ENCODE assay signal across 8 cellular contexts in genomic region chr17:1110844-1111598, GRCh38.
DNase-seq lines count a peak whose midpoint lies in the region; ATAC-seq, FAIRE-seq and TF ChIP-seq lines count a peak whose summit lies in the region.

No MANE protein-coding gene starts in this region.

- no peak overlapping the region for H3K23ac ChIP-seq in H9 (ENCODE audit: insufficient read length, low read depth, low read length)

- no peak overlapping the region for H4K91ac ChIP-seq in H9 (ENCODE audit: insufficient read length, low read depth, low read length)

- TF ChIP-seq EP300 in esophagus muscularis mucosa (IDR thresholded peaks at IDR 0.05): no peak

- H3K4me3 ChIP-seq in SU-DHL-6 (ENCODE audit: insufficient read depth, low read length, poor library complexity, severe bottlenecking) (no peak overlapping the region), esophagus muscularis mucosa (no peak overlapping the region)

- no peak for ATAC-seq in natural killer cell treated with Interleukin-12 subunit alpha and Interleukin-12 subunit beta and Interleukin-15 and Interleukin-18, amount 100 ng/mL, for 72 hours
- ATAC-seq in GM19351 (IDR thresholded peaks at IDR 0.05; ENCODE audit: unreplicated experiment): no peak

- DNase-seq in AG08396 (ENCODE audit: low spot score) (peak; percentile 74), H9 (peak; percentile 71), esophagus muscularis mucosa (ENCODE audit: extremely low spot score) (no peak), GM12891 (ENCODE audit: insufficient read length, low spot score) (no peak), NCI-H526 treated with DMSO at 0.1 percent for 48 hours (lab: John Stamatoyannopoulos, UW) (no peak)
- no peak for DNase-seq in natural killer cell treated with Interleukin-12 subunit alpha and Interleukin-12 subunit beta and Interleukin-15 and Interleukin-18, amount 100 ng/mL, for 72 hours (ENCODE audit: low spot score)

- H3K27me3 ChIP-seq in H9 (ENCODE audit: insufficient read depth, low read length) (no peaks in the 10 kb centered on the region; the same call in 1 of the 2 replicates), SU-DHL-6 (ENCODE audit: low read length) (no peaks in the 10 kb centered on the region), esophagus muscularis mucosa (peaks cover 0 to 3% (median 0%) of the 10 kb centered on the region in 4 donors)

- TF ChIP-seq CTCF in H9 (conservative IDR thresholded peaks at IDR 0.05) (no peak), SU-DHL-6 (IDR thresholded peaks at IDR 0.05; ENCODE audit: insufficient read depth, low read length, poor library complexity, severe bottlenecking) (no peak), esophagus muscularis mucosa (IDR thresholded peaks at IDR 0.05) (no peak)

- H3K27ac ChIP-seq in H9 (ENCODE audit: insufficient read length, low read depth, low read length): no peak overlapping the region
- H3K27ac ChIP-seq in SU-DHL-6 (ENCODE audit: low read depth, low read length): no peak overlapping the region
- H3K27ac ChIP-seq in esophagus muscularis mucosa (replicated peaks in 1 of 4): peak overlapping the region; percentile 91 to 95 (median 94)

- peaks cover 4% of the 10 kb centered on the region for H3K23me2 ChIP-seq in H9 (ENCODE audit: insufficient read length, low read depth, low read length, poor library complexity, severe bottlenecking)

- H3K9me3 ChIP-seq in H9 (ENCODE audit: control insufficient read depth, low read depth, low read length): no peaks in the 10 kb centered on the region
- no peaks in the 10 kb centered on the region for H3K9me3 ChIP-seq in SU-DHL-6 (ENCODE audit: insufficient read depth, low read length)
- no peaks in the 10 kb centered on the region for H3K9me3 ChIP-seq in esophagus muscularis mucosa

- H3K4me2 ChIP-seq in H9 (ENCODE audit: insufficient read depth, insufficient read length, low read length): no peak overlapping the region
- H3K4me2 ChIP-seq in SU-DHL-6 (ENCODE audit: low read depth, low read length, poor library complexity, severe bottlenecking): peak overlapping the region; percentile 42

- H4K5ac ChIP-seq in H9 (ENCODE audit: insufficient read length, low read depth, low read length): no peak overlapping the region

- H3K9me3 Mint-ChIP-seq in H9: no peaks in the 10 kb centered on the region; a peak in 1 of 5 replicates
- H3K9me3 Mint-ChIP-seq in natural killer cell treated with Interleukin-12 subunit alpha and Interleukin-12 subunit beta and Interleukin-15 and Interleukin-18, amount 100 ng/mL, for 72 hours: no peaks in the 10 kb centered on the region

- H3K4me1 ChIP-seq in H9 (ENCODE audit: insufficient read depth, low read length) (peaks cover 5% of the 10 kb centered on the region; the same call in 1 of the 2 replicates), esophagus muscularis mucosa (peaks cover 74 to 78% (median 76%) of the 10 kb centered on the region in 4 donors)

- intact Hi-C loops in esophagus muscularis mucosa (cut with DNase I): no loop called here

- no peak overlapping the region for H2BK120ac ChIP-seq in H9 (ENCODE audit: low read depth, low read length, poor library complexity, severe bottlenecking)

- H3K14ac ChIP-seq in H9 (ENCODE audit: insufficient read depth, low read length): no peak overlapping the region

- H3K4me1 Mint-ChIP-seq in H9: peaks cover 32 to 47% of the 10 kb centered on the region in 2 experiments
- peaks cover 36 to 38% of the 10 kb centered on the region in 2 donors for H3K4me1 Mint-ChIP-seq in natural killer cell treated with Interleukin-12 subunit alpha and Interleukin-12 subunit beta and Interleukin-15 and Interleukin-18, amount 100 ng/mL, for 72 hours (ENCODE audit: low read depth in 2 of 2)

- no peak overlapping the region for H2BK5ac ChIP-seq in H9 (ENCODE audit: insufficient read length, low read length)

- H3K79me2 ChIP-seq in H9 (ENCODE audit: insufficient read depth, low read length) (no peaks in the 10 kb centered on the region), SU-DHL-6 (ENCODE audit: insufficient read depth, low read length) (no peaks in the 10 kb centered on the region)

- FAIRE-seq in GM12891 (lab: Jason Lieb, UNC): no peak

- H3K79me1 ChIP-seq in H9 (ENCODE audit: insufficient read depth, low read depth, low read length, poor library complexity, severe bottlenecking): no peaks in the 10 kb centered on the region

- H3K9me2 ChIP-seq in SU-DHL-6 (replicated peaks; ENCODE audit: insufficient read depth, low read length): no peaks in the 10 kb centered on the region

- peak overlapping the region; percentile 35 to 68 (median 37); a peak in 3 of 7 replicates for H3K27ac Mint-ChIP-seq in H9
- peak overlapping the region; percentile 48 to 83 for H3K27ac Mint-ChIP-seq in natural killer cell treated with Interleukin-12 subunit alpha and Interleukin-12 subunit beta and Interleukin-15 and Interleukin-18, amount 100 ng/mL, for 72 hours

- no CpG with 5 or more reads among the region's 19 CpGs for WGBS in H9 (ENCODE audit: extremely low coverage, insufficient read length, low lambda C conversion rate)
- WGBS in esophagus muscularis mucosa: 40% methylated on average over 11 of the region's 19 CpGs

- peak overlapping the region in 1 of 2 experiments; percentile 36; a peak in 2 of 5 replicates for H3K4me3 Mint-ChIP-seq in H9
- H3K4me3 Mint-ChIP-seq in natural killer cell treated with Interleukin-12 subunit alpha and Interleukin-12 subunit beta and Interleukin-15 and Interleukin-18, amount 100 ng/mL, for 72 hours: peak overlapping the region; percentile 32

- H3K9ac ChIP-seq in H9 (ENCODE audit: extremely low read depth, insufficient read length, low read length) (no peak overlapping the region), SU-DHL-6 (ENCODE audit: low read length) (no peak overlapping the region)

- no peak overlapping the region for H2AFZ ChIP-seq in H9 (ENCODE audit: low read length)
- no peak overlapping the region for H2AFZ ChIP-seq in SU-DHL-6 (ENCODE audit: low read depth, low read length, severe bottlenecking)

- H3K4ac ChIP-seq in H9 (ENCODE audit: low read depth, low read length): no peak overlapping the region

- no peak overlapping the region for H2BK12ac ChIP-seq in H9 (ENCODE audit: insufficient read length, low read depth, low read length)

- H2AK5ac ChIP-seq in H9 (ENCODE audit: insufficient read length, low read length): no peak overlapping the region

- no peaks in the 10 kb centered on the region for H4K20me1 ChIP-seq in H9 (ENCODE audit: control insufficient read depth, insufficient read depth, insufficient read length)
- H4K20me1 ChIP-seq in SU-DHL-6 (ENCODE audit: low read depth, low read length): no peaks in the 10 kb centered on the region

- TF ChIP-seq POLR2A in esophagus muscularis mucosa (IDR thresholded peaks at IDR 0.05; ENCODE audit: low read depth) (no peak), GM12891 (IDR thresholded peaks at IDR 0.05; ENCODE audit: low read depth, low read length) (no peak)

- no peaks in the 10 kb centered on the region for H3F3A ChIP-seq in SU-DHL-6 (ENCODE audit: insufficient read depth)

- H3T11ph ChIP-seq in H9 (ENCODE audit: low read length): no peak overlapping the region

- H3K56ac ChIP-seq in H9 (ENCODE audit: insufficient read length, low read depth, low read length): no peak overlapping the region

- no peak overlapping the region for H2BK15ac ChIP-seq in H9 (ENCODE audit: low read depth, low read length)

- H2BK20ac ChIP-seq in H9 (ENCODE audit: low read depth, low read length, poor library complexity, severe bottlenecking): no peak overlapping the region

- H3K36me3 ChIP-seq in SU-DHL-6 (ENCODE audit: low read length) (no peaks in the 10 kb centered on the region), esophagus muscularis mucosa (no peaks in the 10 kb centered on the region)

- peaks cover 51% of the 10 kb centered on the region for H3K27me3 Mint-ChIP-seq in H9 (ENCODE audit: low read depth)
- no peaks in the 10 kb centered on the region for H3K27me3 Mint-ChIP-seq in natural killer cell treated with Interleukin-12 subunit alpha and Interleukin-12 subunit beta and Interleukin-15 and Interleukin-18, amount 100 ng/mL, for 72 hours

- H3K18ac ChIP-seq in H9 (ENCODE audit: insufficient read length, low read depth, low read length): no peak overlapping the region

- peaks cover 0 to 4% (median 0%) of the 10 kb centered on the region in 3 experiments; a peak in 4 of 7 replicates for H3K36me3 Mint-ChIP-seq in H9 (ENCODE audit: insufficient read depth in 1 of 3, low read depth in 3 of 3)
- H3K36me3 Mint-ChIP-seq in natural killer cell treated with Interleukin-12 subunit alpha and Interleukin-12 subunit beta and Interleukin-15 and Interleukin-18, amount 100 ng/mL, for 72 hours: no peaks in the 10 kb centered on the region

- no peak overlapping the region for H4K8ac ChIP-seq in H9 (replicated peaks; ENCODE audit: insufficient read length, low read depth, low read length)

TF ChIP-seq in GM12891, 5 proteins besides CTCF, POLR2A, EP300 and RAD21:
- TF ChIP-seq TAF1 (IDR thresholded peaks at IDR 0.05; ENCODE audit: low read depth, low read length) (no peak), SPI1 (IDR thresholded peaks at IDR 0.05; ENCODE audit: low read depth, low read length) (no peak), POLR2AphosphoS5 (IDR thresholded peaks at IDR 0.05; ENCODE audit: low read depth, low read length) (no peak), POU2F2 (IDR thresholded peaks at IDR 0.05; ENCODE audit: low read depth, low read length) (no peak)

Comparison
In these comparisons a context has a peak if more than half of its experiments do, and no peak if none do; other contexts are left out.
1. DNase-seq: peak in AG08396 (single experiment) and H9 (single experiment); none in esophagus muscularis mucosa (single experiment), natural killer cell treated with Interleukin-12 subunit alpha and Interleukin-12 subunit beta and Interleukin-15 and Interleukin-18, amount 100 ng/mL, for 72 hours (single experiment), GM12891 (single experiment) and NCI-H526 treated with DMSO at 0.1 percent for 48 hours (single experiment).
2. H3K27ac ChIP-seq: peak in esophagus muscularis mucosa (4 of 4); none in H9 (single experiment) and SU-DHL-6 (single experiment).